31 cellular contexts compared by ENCODE assay signal in genomic region chr1:107122241-107122640, GRCh38. TPM values are rescaled to one million over a fixed set of nuclear protein-coding genes. Genes with fewer than 3 reads are reported as not detected.
"Had no signal": no experiment of that assay in that cellular context is flagged by ENCODE, and none has a peak within 500 bp of the region (broad histone marks: within the 10 kb centered on the region; RNA-seq: fewer than 3 reads in every experiment).

No MANE protein-coding gene starts in this region.

- H3K9me3 ChIP-seq: adrenal gland had no signal

- H3K4me3 ChIP-seq: adrenal gland had no signal

- DNase-seq: activated B cell treated with CpG ODN at 0.5 μM for 24 hours; activated CD4-positive, alpha-beta memory T cell treated with anti-CD3 and anti-CD28 coated beads for 36 hours; activated CD4-positive, alpha-beta T cell treated with anti-CD3 and anti-CD28 coated beads for 4 hours; activated CD4-positive, alpha-beta T cell treated with anti-CD3 and anti-CD28 coated beads, Interleukin-2, amount 10 ng/mL, durations not matched to agents 24 days and 14 days; activated CD4-positive, alpha-beta T cell treated with anti-CD3 and anti-CD28 coated beads, Interleukin-2, amount 50 U/mL, for 1 hour; activated CD4-positive, alpha-beta T cell treated with anti-CD3 and anti-CD28 coated beads, Interleukin-2, amount 50 U/mL, for 4 hours; activated CD4-positive, CD25-positive, alpha-beta regulatory T cell treated with anti-CD3 and anti-CD28 coated beads, Interleukin-2, amount 50 U/mL, for 72 hours; activated CD8-positive, alpha-beta memory T cell treated with anti-CD3 and anti-CD28 coated beads, Interleukin-2, amount 50 U/mL, for 4 hours; activated CD8-positive, alpha-beta T cell treated with anti-CD3 and anti-CD28 coated beads for 36 hours; activated effector memory CD4-positive, alpha-beta T cell treated with anti-CD3 and anti-CD28 coated beads, Interleukin-2, amount 50 U/mL, for 16 hours; activated gamma-delta T cell treated with Interleukin-2 at 50 U/mL for 16 hours; activated naive CD4-positive, alpha-beta T cell; activated naive CD4-positive, alpha-beta T cell treated with anti-CD3 and anti-CD28 coated beads for 36 hours; activated naive CD4-positive, alpha-beta T cell treated with anti-CD3 and anti-CD28 coated beads, Interleukin-2, amount 50 U/mL, for 16 hours; activated naive CD8-positive, alpha-beta T cell treated with anti-CD3 and anti-CD28 coated beads for 36 hours; activated T-cell treated with anti-CD3 and anti-CD28 coated beads for 4 hours; activated T-cell treated with anti-CD3 and anti-CD28 coated beads, Interleukin-2, amount 50 U/mL, for 1 hour; activated T-cell treated with anti-CD3 and anti-CD28 coated beads, Interleukin-2, amount 50 U/mL, for 4 hours; activated T-cell treated with anti-CD3 and anti-CD28 coated beads, Interleukin-2, amount 50 U/mL, for 72 hours; adrenal gland; amniotic stem cell; aorta; central memory CD4-positive, alpha-beta T cell; T-helper 1 cell; T-helper 2 cell; T-helper 9 cell had no signal

- ATAC-seq: activated CD8-positive, alpha-beta T cell treated with anti-CD3 and anti-CD28 coated beads for 36 hours; activated naive CD4-positive, alpha-beta T cell treated with anti-CD3 and anti-CD28 coated beads, Interleukin-2, amount 50 U/mL, for 72 hours; activated T-cell treated with anti-CD3 and anti-CD28 coated beads, Interleukin-2, amount 50 U/mL, for 4 hours; activated T-cell treated with anti-CD3 and anti-CD28 coated beads, Interleukin-2, amount 50 U/mL, for 72 hours; activated T-helper 17 cell treated with anti-CD3 and anti-CD28 coated beads, Interleukin-2, amount 50 U/mL, for 72 hours had no signal

- H3K27me3 ChIP-seq: adrenal gland had no signal

- H3K36me3 ChIP-seq: adrenal gland had no signal

- H3K4me1 ChIP-seq: adrenal gland had no signal

- H3K27ac ChIP-seq: adrenal gland, VCaP had no signal

RNA-seq across cellular contexts. Expression of gene NTNG1, which starts 18.6 kb away (rescaled TPM):
- total RNA-seq: activated CD4-positive, alpha-beta memory T cell treated with anti-CD3 and anti-CD28 coated beads for 36 hours; activated CD4-positive, alpha-beta T cell treated with anti-CD3 and anti-CD28 coated beads, Interleukin-2, amount 10 ng/mL, durations not matched to agents 24 days and 14 days; activated naive CD4-positive, alpha-beta T cell treated with anti-CD3 and anti-CD28 coated beads for 36 hours; activated T-cell treated with anti-CD3 and anti-CD28 coated beads, Interleukin-2, amount 50 U/mL, for 4 hours; activated T-helper 1 cell treated with anti-CD3 and anti-CD28 coated beads, Interleukin-12 subunit alpha, Interleukin-12 subunit beta, Interleukin-2, Interleukin-4 antibody, amounts not matched to agents 30 ng/mL and 10 ng/mL and 1 ng/mL, durations not matched to agents 14 hours and 24 hours and 36 hours; activated T-helper 17 cell treated with anti-CD3 and anti-CD28 coated beads, Interleukin-2, amount 50 U/mL, for 72 hours; cardiac septum had no signal
- polyA plus RNA-seq: aorta had no signal
